9 cellular contexts compared by ENCODE assay signal in the genomic region with DNA sequence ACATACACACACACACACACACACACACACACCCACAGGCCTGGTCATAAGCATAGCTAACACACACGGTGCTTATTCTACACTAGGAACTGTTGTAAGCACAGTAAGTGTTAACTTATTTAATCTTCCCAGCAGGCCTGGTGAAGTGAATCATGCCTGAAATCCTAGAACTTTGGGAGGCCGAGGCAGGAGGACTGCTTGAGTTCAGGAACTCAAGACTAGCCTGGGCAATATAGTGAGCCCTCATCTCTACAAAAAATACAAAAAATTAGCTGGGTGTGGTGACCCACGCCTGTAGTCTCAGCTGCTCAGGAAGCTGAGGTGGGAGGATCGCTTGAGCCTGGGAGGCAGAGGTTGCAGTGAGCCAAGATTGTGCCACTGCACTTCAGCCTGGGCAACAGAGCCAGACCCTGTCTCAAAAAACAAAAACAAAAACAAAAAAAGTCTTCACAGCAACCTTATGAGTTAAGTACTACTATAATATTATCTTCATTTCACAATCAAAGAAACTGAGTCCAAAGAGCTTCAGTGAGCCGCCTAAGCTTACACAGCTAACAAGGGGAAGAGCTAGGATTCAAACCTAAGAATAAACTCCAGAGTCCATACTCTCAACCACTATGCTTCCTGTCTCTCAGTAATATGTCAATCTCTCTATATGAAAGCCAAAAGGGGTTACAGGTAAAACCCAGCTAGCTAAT. TPM values are rescaled to one million over a fixed set of nuclear protein-coding genes. Genes with fewer than 3 reads are reported as not detected.
A peak's percentile ranks its signal among the peaks of the same experiment; 100 is the strongest.
DNase-seq lines count a peak whose midpoint lies in the region; ATAC-seq and TF ChIP-seq lines count a peak whose summit lies in the region.
"Had no signal": no experiment of that assay in that cellular context is flagged by ENCODE, and none has a peak within 500 bp of the region (broad histone marks: within the 10 kb centered on the region; RNA-seq: fewer than 3 reads in every experiment).

No MANE protein-coding gene starts in this region.

- no peaks in the 10 kb centered on the region for H3K36me3 ChIP-seq in colonic mucosa

- no peaks in the 10 kb centered on the region for H3K9me3 Mint-ChIP-seq in CD4-positive, alpha-beta T cell
- no peaks in the 10 kb centered on the region for H3K9me3 Mint-ChIP-seq in neural crest cell

- TF ChIP-seq CTCF in CD4-positive, alpha-beta T cell (IDR thresholded peaks at IDR 0.05): no peak
- no peak for TF ChIP-seq CTCF in colonic mucosa (IDR thresholded peaks at IDR 0.05)
- TF ChIP-seq CTCF in neural crest cell (conservative IDR thresholded peaks at IDR 0.05): no peak

- H3K27me3 Mint-ChIP-seq in CD4-positive, alpha-beta T cell: no peaks in the 10 kb centered on the region
- H3K27me3 Mint-ChIP-seq in neural crest cell (ENCODE audit: low read depth): no peaks in the 10 kb centered on the region

- H3K27ac Mint-ChIP-seq in CD4-positive, alpha-beta T cell: peak overlapping the region; percentile 79
- H3K27ac Mint-ChIP-seq in neural crest cell (ENCODE audit: unreplicated experiment): no peak overlapping the region

- peaks cover 45% of the 10 kb centered on the region for H3K4me1 Mint-ChIP-seq in CD4-positive, alpha-beta T cell (ENCODE audit: low read depth)
- peaks cover 54% of the 10 kb centered on the region for H3K4me1 Mint-ChIP-seq in neural crest cell

- POLR2A ChIA-PET in CD4-positive, alpha-beta T cell (lab: Charles Lee): interaction anchor here (0.9 to 1.5 kb wide), 5 partner anchors 8 to 359 kb away, joined by 3 to 5 read pairs (median 4); a partner anchor contains a TSS

- ATAC-seq in CD4-positive, alpha-beta T cell (ENCODE audit: poor library complexity): no peak
- ATAC-seq in GM21723 (IDR thresholded peaks at IDR 0.05; ENCODE audit: unreplicated experiment): no peak

- peaks cover 4% of the 10 kb centered on the region for H3K4me1 ChIP-seq in colonic mucosa

- intact Hi-C loops in CD4-positive, alpha-beta T cell (cut with DNase I, micrococcal nuclease): loop anchor here in 1 of 2 experiments (5.0 to 10.0 kb wide), 3 partner anchors 80 to 490 kb away; a partner anchor contains a TSS
- intact Hi-C loops in colonic mucosa (cut with DNase I): no loop called here

- H3K27me3 ChIP-seq in CD4-positive, alpha-beta T cell (ENCODE audit: control insufficient read depth, insufficient read depth, low read length): no peaks in the 10 kb centered on the region
- H3K27me3 ChIP-seq in colonic mucosa: no peaks in the 10 kb centered on the region

- H3K36me3 Mint-ChIP-seq in CD4-positive, alpha-beta T cell (ENCODE audit: low read depth): no peaks in the 10 kb centered on the region
- H3K36me3 Mint-ChIP-seq in neural crest cell (ENCODE audit: low read depth): no peaks in the 10 kb centered on the region

- no peak overlapping the region for H3K4me3 ChIP-seq in colonic mucosa

- CTCF ChIA-PET in CD4-positive, alpha-beta T cell (lab: Charles Lee): no interaction called here

- no peak for DNase-seq in CD4-positive, alpha-beta T cell
- DNase-seq in NCI-H69 (lab: John Stamatoyannopoulos, UW) (peak; percentile 67), colonic mucosa (no peak), neural crest cell (ENCODE audit: low read depth, low spot score) (no peak), NCI-H524 treated with DMSO at 0.1 percent for 48 hours (lab: John Stamatoyannopoulos, UW) (no peak), NCI-H2171 (lab: John Stamatoyannopoulos, UW) (no peak), mucosa of gallbladder (ENCODE audit: low spot score) (no peak)
- DNase-seq: NCI-H345 had no signal

- H3K4me3 Mint-ChIP-seq in CD4-positive, alpha-beta T cell: peak overlapping the region; percentile 90
- peak overlapping the region; percentile 87 for H3K4me3 Mint-ChIP-seq in neural crest cell

- H3K9ac ChIP-seq in colonic mucosa (ENCODE audit: low read depth in 2 of 2, low read length in 2 of 2): peak overlapping the region in 1 of 2 donors; percentile 88

- H3K27ac ChIP-seq in CD4-positive, alpha-beta T cell (ENCODE audit: low read depth, low read length): no peak overlapping the region
- H3K27ac ChIP-seq in colonic mucosa: peak overlapping the region; percentile 54

- no peaks in the 10 kb centered on the region for H3K9me3 ChIP-seq in CD4-positive, alpha-beta T cell (ENCODE audit: control insufficient read depth, low read length)
- H3K9me3 ChIP-seq in colonic mucosa: no peaks in the 10 kb centered on the region

RNA-seq across cellular contexts. Expression of a gene that starts 2.3 kb away (rescaled TPM):
- 1 to 10 TPM; 4.0 to 4.5 TPM for total RNA-seq in CD4-positive, alpha-beta T cell
- total RNA-seq in colonic mucosa (1 to 10 TPM; 7.2 to 9.0 TPM), neural crest cell (22.2 and 23.3 TPM in 2 replicates), mucosa of gallbladder (15.5 TPM)
